9 cellular contexts compared by ENCODE assay signal in genomic region chr2:179239194-179239593, GRCh38. TPM values are rescaled to one million over a fixed set of nuclear protein-coding genes. Genes with fewer than 3 reads are reported as not detected.
DNase-seq lines count a peak whose midpoint lies in the region; ATAC-seq, FAIRE-seq and TF ChIP-seq lines count a peak whose summit lies in the region.
"Had no signal": no experiment of that assay in that cellular context is flagged by ENCODE, and none has a peak within 500 bp of the region (broad histone marks: within the 10 kb centered on the region; RNA-seq: fewer than 3 reads in every experiment).

No MANE protein-coding gene starts in this region.

- H3K4me1 ChIP-seq in SJCRH30: peaks cover 4% of the 10 kb centered on the region; the same call in 1 of the 2 replicates

- no peak for DNase-seq in H54 (ENCODE audit: insufficient read length, low spot score)
- DNase-seq in NCI-H226: peak; percentile 42
- peak; percentile 9 for DNase-seq in kidney glomerular epithelial cell (lab: John Stamatoyannopoulos, UW)
- DNase-seq in H7: no peak
- DNase-seq in pons (ENCODE audit: low spot score): no peak
- no peak for DNase-seq in SJCRH30
- DNase-seq in HuH-7.5 (ENCODE audit: low spot score): no peak
- DNase-seq: lower lobe of right lung had no signal

- H3K27me3 ChIP-seq in H7 (ENCODE audit: control insufficient read depth, insufficient read depth, low read length) (no peaks in the 10 kb centered on the region), SJCRH30 (no peaks in the 10 kb centered on the region)

- FAIRE-seq in H54 (lab: Jason Lieb, UNC): peak; percentile 20

- H3K36me3 ChIP-seq in H7 (replicated peaks; ENCODE audit: control insufficient read depth, insufficient read depth, low read length) (no peaks in the 10 kb centered on the region), SJCRH30 (no peaks in the 10 kb centered on the region)
- H3K36me3 ChIP-seq: lower lobe of right lung had no signal

- H3K9me3 ChIP-seq in SJCRH30 (replicated peaks): peaks cover 4% of the 10 kb centered on the region; the same call in 1 of the 2 replicates
- H3K9me3 ChIP-seq: lower lobe of right lung had no signal

- ATAC-seq in GM18870 (IDR thresholded peaks at IDR 0.05; ENCODE audit: unreplicated experiment): peak; percentile 71

- no peak overlapping the region for H3K27ac ChIP-seq in SJCRH30
- H3K27ac ChIP-seq: lower lobe of right lung had no signal

- no peak for TF ChIP-seq POLR2A in H54 (IDR thresholded peaks at IDR 0.05; ENCODE audit: low read depth, low read length)

- H3K4me3 ChIP-seq in H7 (ENCODE audit: insufficient read depth, low read depth, low read length) (no peak overlapping the region), SJCRH30 (no peak overlapping the region)
- H3K4me3 ChIP-seq: lower lobe of right lung had no signal

RNA-seq across cellular contexts. Expression of gene SESTD1, which starts 25.4 kb away (rescaled TPM):
- total RNA-seq in H7 (2014; rRNA removed; shearing (Covaris generic)): 16.6 and 17.7 TPM in 2 replicates
- 24.5 and 26.2 TPM in 2 replicates for total RNA-seq in SJCRH30 (2014; rRNA removed; shearing (Covaris generic))

Comparison
In these comparisons a context has a peak if more than half of its experiments do, and no peak if none do; other contexts are left out.
1. DNase-seq: peak in NCI-H226 (single experiment) and kidney glomerular epithelial cell (single experiment); none in H54 (single experiment), H7 (single experiment), pons (single experiment), SJCRH30 (0 of 2) and HuH-7.5 (single experiment).